Comparison of ENCODE assay signal across 8 cellular contexts in the genomic region with DNA sequence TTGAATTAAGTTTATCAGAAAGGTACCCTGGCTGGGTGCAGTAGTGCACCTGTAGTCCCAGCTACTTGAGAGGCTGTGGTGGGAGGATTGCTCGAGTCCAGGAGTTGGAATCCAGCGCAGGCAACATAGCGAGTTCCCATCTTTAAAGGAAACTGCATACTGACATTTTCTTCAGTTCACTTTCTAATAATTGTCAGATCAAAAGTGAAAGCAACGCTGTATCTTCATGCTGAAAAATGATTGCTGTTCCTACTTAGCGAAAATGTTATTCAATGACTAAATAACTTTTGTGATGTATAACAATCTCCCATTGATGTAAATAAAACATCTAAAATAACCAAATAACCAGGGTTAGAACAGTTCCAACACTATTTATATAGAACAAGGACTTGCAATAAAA.
DNase-seq lines count a peak whose midpoint lies in the region; TF ChIP-seq lines count a peak whose summit lies in the region.

No MANE protein-coding gene starts in this region.

- no peaks in the 10 kb centered on the region for H3K9me3 ChIP-seq in mucosa of stomach (ENCODE audit: control insufficient read depth, low read length)

- POLR2A ChIA-PET in AG04449 (lab: Yijun Ruan, JAX) = no interaction called here

- H3K36me3 ChIP-seq in brain microvascular endothelial cell (replicated peaks) = no peaks in the 10 kb centered on the region
- H3K36me3 ChIP-seq in mucosa of stomach (ENCODE audit: control insufficient read depth, insufficient read depth, low read length) = no peaks in the 10 kb centered on the region

- CTCF ChIA-PET in AG04449 (lab: Yijun Ruan, JAX) = interaction anchor here (1.8 to 2.0 kb wide), 2 partner anchors 9 to 209 kb away, joined by 5 to 6 read pairs; no protein-coding TSS in a partner anchor

- H3K27me3 ChIP-seq in HL-60 (ENCODE audit: insufficient read depth, poor library complexity, severe bottlenecking) = no peaks in the 10 kb centered on the region
- no peaks in the 10 kb centered on the region for H3K27me3 ChIP-seq in brain microvascular endothelial cell (replicated peaks)
- H3K27me3 ChIP-seq in mucosa of stomach (ENCODE audit: control insufficient read depth, insufficient read depth, low read length) = no peaks in the 10 kb centered on the region

- H3K9ac ChIP-seq in mucosa of stomach (ENCODE audit: low read length) = peak overlapping the region; percentile 99

- in situ Hi-C loops in brain microvascular endothelial cell (cut with HindIII; ENCODE audit: low pct_ligation_motif_present, low sequenced_read_pairs) = no loop called here

- intact Hi-C loops in head of caudate nucleus (cut with DNase I) = loop anchor here (5.0 kb wide), 2 partner anchors 146 to 169 kb away; partner anchors contain the start of genes LRP11 and PPIL4

- no peaks in the 10 kb centered on the region for H3K4me1 ChIP-seq in mucosa of stomach (ENCODE audit: control insufficient read depth, insufficient read depth, low read length)

- TF ChIP-seq CTCF in AG04449 (IDR thresholded peaks at IDR 0.05; ENCODE audit: insufficient read depth, low read length, missing control alignments) = no peak
- no peak for TF ChIP-seq CTCF in HL-60 (IDR thresholded peaks at IDR 0.05; ENCODE audit: insufficient read depth, low read length)
- TF ChIP-seq CTCF in brain microvascular endothelial cell (IDR thresholded peaks at IDR 0.05; ENCODE audit: low read depth, low read length, missing control alignments) = no peak

- H3K27ac ChIP-seq in HL-60 (replicated peaks) (no peak overlapping the region), brain microvascular endothelial cell (no peak overlapping the region)

- DNase-seq in AG04449 (ENCODE audit: low read depth, low spot score) (no peak), HL-60 (ENCODE audit: low read depth in 1 of 2, low spot score in 1 of 2) (no peak), brain microvascular endothelial cell (no peak), NCI-H2029 treated with DMSO at 0.1 percent for 48 hours (lab: John Stamatoyannopoulos, UW) (no peak), head of caudate nucleus (no peak), iPS-NIHi7 (ENCODE audit: extremely low spot score) (no peak), NCI-H2227 (lab: John Stamatoyannopoulos, UW; ENCODE audit: unreplicated experiment) (no peak)

- H3K4me3 ChIP-seq in AG04449 (ENCODE audit: low read depth, low read length) (peak overlapping the region; percentile 92), HL-60 (replicated peaks; ENCODE audit: insufficient read depth, low read length) (peak overlapping the region; percentile 79), brain microvascular endothelial cell (ENCODE audit: low read depth, low read length) (peak overlapping the region; percentile 93), mucosa of stomach (ENCODE audit: low read length) (no peak overlapping the region)
